In genomic region chr19:1274081-1274851, GRCh38 we compare ENCODE assay signal across 9 cellular contexts. TPM values are rescaled to one million over a fixed set of nuclear protein-coding genes. Genes with fewer than 3 reads are reported as not detected.
DNase-seq lines count a peak whose midpoint lies in the region; ATAC-seq and TF ChIP-seq lines count a peak whose summit lies in the region.
"Had no signal": no experiment of that assay in that cellular context is flagged by ENCODE, and none has a peak within 500 bp of the region (broad histone marks: within the 10 kb centered on the region; RNA-seq: fewer than 3 reads in every experiment).

No MANE protein-coding gene starts in this region.

- no peak overlapping the region for H3K4me2 ChIP-seq in mesenchymal stem cell (ENCODE audit: low read length, poor library complexity, severe bottlenecking)

- H3K27me3 ChIP-seq in body of pancreas (no peaks in the 10 kb centered on the region), mesenchymal stem cell (ENCODE audit: control insufficient read depth in 1 of 2, insufficient read depth in 1 of 2, low read length in 2 of 2) (no peaks in the 10 kb centered on the region)
- H3K27me3 ChIP-seq: SJSA1 had no signal

- no peak overlapping the region for H2BK12ac ChIP-seq in mesenchymal stem cell (ENCODE audit: low read length in 2 of 2)

- H3K36me3 ChIP-seq in body of pancreas (replicated peaks in 1 of 2; ENCODE audit: insufficient read depth in 1 of 2, low read depth in 2 of 2) (peaks cover 7 to 22% of the 10 kb centered on the region in 2 donors), mesenchymal stem cell (ENCODE audit: control insufficient read depth in 1 of 2, insufficient read depth in 2 of 2, low read depth in 1 of 2, low read length in 2 of 2) (peaks cover 58 to 70% of the 10 kb centered on the region in 2 experiments)

- ATAC-seq in Right ventricle myocardium superior (ENCODE audit: poor library complexity) (no peak), left cardiac atrium (no peak), body of pancreas (no peak), HG02852 (IDR thresholded peaks at IDR 0.05; ENCODE audit: unreplicated experiment) (no peak), GM21723 (IDR thresholded peaks at IDR 0.05; ENCODE audit: unreplicated experiment) (no peak), HG03196 (IDR thresholded peaks at IDR 0.05; ENCODE audit: unreplicated experiment) (no peak)

- H2BK5ac ChIP-seq in mesenchymal stem cell (ENCODE audit: low read depth, low read length, poor library complexity, severe bottlenecking), result no peak overlapping the region

- no peak for TF ChIP-seq CTCF in body of pancreas (IDR thresholded peaks at IDR 0.05)

- H3K4me3 ChIP-seq in body of pancreas (no peak overlapping the region), mesenchymal stem cell (ENCODE audit: insufficient read depth in 1 of 2, low read depth in 1 of 2, low read length in 2 of 2) (peak overlapping the region in 1 of 2 experiments; percentile 88)

- H3K4me1 ChIP-seq in body of pancreas (peaks cover 66% of the 10 kb centered on the region), mesenchymal stem cell (ENCODE audit: control insufficient read depth, insufficient read depth, low read depth, low read length) (peaks cover 46% of the 10 kb centered on the region)

- H2BK120ac ChIP-seq in mesenchymal stem cell (ENCODE audit: low read depth, low read length), result no peak overlapping the region

- H3K14ac ChIP-seq in mesenchymal stem cell (ENCODE audit: low read length in 2 of 2), result no peak overlapping the region

- H2BK15ac ChIP-seq in mesenchymal stem cell (ENCODE audit: low read depth, poor library complexity, severe bottlenecking), result peak overlapping the region; percentile 37

- H2AFZ ChIP-seq in mesenchymal stem cell (ENCODE audit: low read depth, low read length), result no peak overlapping the region

- intact Hi-C loops in Right ventricle myocardium superior (cut with DNase I) (loop anchor here (10.0 kb wide), 1 partner anchor 111 kb away; the partner anchor contains the start of gene NDUFS7), left cardiac atrium (cut with DNase I) (loop anchor here in 1 of 2 donors (10.0 kb wide), 1 partner anchor 131 kb away; the partner anchor contains the start of genes DAZAP1 and GAMT), body of pancreas (cut with DNase I) (loop anchor here (5.0 kb wide), 1 partner anchor 133 kb away; the partner anchor contains the start of gene DAZAP1)

- no peak for TF ChIP-seq POLR2A in body of pancreas (IDR thresholded peaks at IDR 0.05)

- H3K27ac ChIP-seq in body of pancreas (peak overlapping the region in 3 of 4 donors; percentile 86 to 100 (median 99)), mesenchymal stem cell (ENCODE audit: low read length, poor library complexity, severe bottlenecking) (peak overlapping the region; percentile 15)

- no peak overlapping the region for H3K23ac ChIP-seq in mesenchymal stem cell (ENCODE audit: low read length in 2 of 2)

- peak overlapping the region; percentile 39 for H4K8ac ChIP-seq in mesenchymal stem cell (ENCODE audit: low read length)

- H3K18ac ChIP-seq in mesenchymal stem cell (ENCODE audit: low read depth in 1 of 2, low read length in 2 of 2), result no peak overlapping the region

- DNase-seq in Right ventricle myocardium superior (peak; percentile 53), left cardiac atrium (no peak), body of pancreas (peak in 3 of 4 donors; percentile 38 to 47 (median 45)), mesenchymal stem cell (no peak), NCI-H524 treated with DMSO at 0.1 percent for 48 hours (lab: John Stamatoyannopoulos, UW) (no peak)

- no peak overlapping the region for H2AK5ac ChIP-seq in mesenchymal stem cell (ENCODE audit: low read length, severe bottlenecking)

- peak overlapping the region in 1 of 2 experiments; percentile 57 for H3K4ac ChIP-seq in mesenchymal stem cell (ENCODE audit: low read depth in 1 of 2, low read length in 2 of 2)

- WGBS in body of pancreas, 2 donors, result 83 to 85% methylated on average over 21 to 46 of the region's 46 CpGs
- 94% methylated on average over 43 of the region's 46 CpGs for WGBS in mesenchymal stem cell

- H3K9ac ChIP-seq in mesenchymal stem cell (ENCODE audit: low read length), result peak overlapping the region; percentile 94

- H4K91ac ChIP-seq in mesenchymal stem cell (ENCODE audit: low read length), result no peak overlapping the region

- peaks cover 19% of the 10 kb centered on the region for H3K79me1 ChIP-seq in mesenchymal stem cell (replicated peaks; ENCODE audit: low read length, poor library complexity, severe bottlenecking)

- H3K9me3 ChIP-seq in body of pancreas (no peaks in the 10 kb centered on the region), mesenchymal stem cell (ENCODE audit: control insufficient read depth, low read length) (no peaks in the 10 kb centered on the region)

RNA-seq across cellular contexts. Expression of gene FAM174C, which starts 1.1 kb away (rescaled TPM):
- total RNA-seq in Right ventricle myocardium superior (12.4 TPM), left cardiac atrium (10 to 100 TPM; 19.2 to 21.4 TPM), body of pancreas (10 to 100 TPM; 48.0 to 63.9 TPM)
- polyA plus RNA-seq in mesenchymal stem cell (2013, experiment 1 of 2), result 60.2 TPM
- polyA plus RNA-seq in mesenchymal stem cell (2013, experiment 2 of 2), result 59.6 TPM

RNA-seq across cellular contexts. Expression of gene CIRBP, which starts 5.1 kb away (rescaled TPM):
- 219 TPM for total RNA-seq in Right ventricle myocardium superior
- total RNA-seq in left cardiac atrium, result 100 to 1,000 TPM; 229 to 379 TPM
- 100 to 1,000 TPM; 582 to 630 TPM for total RNA-seq in body of pancreas
- 118 TPM for polyA plus RNA-seq in mesenchymal stem cell (2013, experiment 1 of 2)
- 120 TPM for polyA plus RNA-seq in mesenchymal stem cell (2013, experiment 2 of 2)

RNA-seq across cellular contexts. Expression of gene EFNA2, which starts 11.4 kb away (rescaled TPM):
- total RNA-seq in Right ventricle myocardium superior (not detected), left cardiac atrium (not detected), body of pancreas (not detected)
- polyA plus RNA-seq in mesenchymal stem cell (2013, experiment 1 of 2), result 0.06 TPM
- polyA plus RNA-seq in mesenchymal stem cell (2013, experiment 2 of 2), result 0.15 TPM
- total RNA-seq: SJSA1 had no signal

RNA-seq across cellular contexts. Expression of gene MIDN, which starts 25.9 kb away (rescaled TPM):
- 54.1 TPM for total RNA-seq in Right ventricle myocardium superior
- 100 to 1,000 TPM in 1 of 2 donors, 10 to 100 TPM in 1; 58.7 to 148 TPM for total RNA-seq in left cardiac atrium
- total RNA-seq in body of pancreas, result 10 to 100 TPM; 36.3 to 43.5 TPM
- 58.6 TPM for polyA plus RNA-seq in mesenchymal stem cell (2013, experiment 1 of 2)
- polyA plus RNA-seq in mesenchymal stem cell (2013, experiment 2 of 2), result 58.0 TPM

RNA-seq across cellular contexts. Expression of gene ATP5F1D, which starts 32.7 kb away (rescaled TPM):
- total RNA-seq in Right ventricle myocardium superior, result 692 TPM
- 100 to 1,000 TPM; 540 to 639 TPM for total RNA-seq in left cardiac atrium
- total RNA-seq in body of pancreas, result 100 to 1,000 TPM; 156 to 157 TPM
- 121 TPM for polyA plus RNA-seq in mesenchymal stem cell (2013, experiment 1 of 2)
- 127 TPM for polyA plus RNA-seq in mesenchymal stem cell (2013, experiment 2 of 2)

Comparison
In these comparisons a context has a peak if more than half of its experiments do, and no peak if none do; other contexts are left out.
1. DNase-seq: peak in Right ventricle myocardium superior (single experiment) and body of pancreas (3 of 4); none in left cardiac atrium (single experiment), mesenchymal stem cell (single experiment) and NCI-H524 treated with DMSO at 0.1 percent for 48 hours (single experiment).